ENCODE assay signal across 19 cellular contexts in genomic region chr17:30324723-30325122, GRCh38. TPM values are rescaled to one million over a fixed set of nuclear protein-coding genes. Genes with fewer than 3 reads are reported as not detected.
DNase-seq lines count a peak whose midpoint lies in the region; ATAC-seq, FAIRE-seq and TF ChIP-seq lines count a peak whose summit lies in the region.
"Had no signal": no experiment of that assay in that cellular context is flagged by ENCODE, and none has a peak within 500 bp of the region (broad histone marks: within the 10 kb centered on the region; RNA-seq: fewer than 3 reads in every experiment).

No MANE protein-coding gene starts in this region.

- TF ChIP-seq POLR2A in K562 (conservative IDR thresholded peaks at IDR 0.05) (no peak), heart left ventricle (IDR thresholded peaks at IDR 0.05) (no peak), esophagus muscularis mucosa (IDR thresholded peaks at IDR 0.05; ENCODE audit: low read depth) (no peak)

- H3K27ac Mint-ChIP-seq in CD4-positive, alpha-beta T cell = peak overlapping the region; percentile 88
- no peak overlapping the region for H3K27ac Mint-ChIP-seq in type B pancreatic cell
- H3K27ac Mint-ChIP-seq: H9 had no signal

- no peaks in the 10 kb centered on the region for H3K9me1 ChIP-seq in K562 (ENCODE audit: control insufficient read depth, insufficient read depth, low read length)

- H3K4me1 Mint-ChIP-seq in CD4-positive, alpha-beta T cell (ENCODE audit: low read depth) = peaks cover 61% of the 10 kb centered on the region
- H3K4me1 Mint-ChIP-seq in type B pancreatic cell (ENCODE audit: unreplicated experiment) = peaks cover 14% of the 10 kb centered on the region

- H3K27me3 ChIP-seq in CD4-positive, alpha-beta T cell (ENCODE audit: control insufficient read depth, insufficient read depth, low read length) = no peaks in the 10 kb centered on the region
- H3K27me3 ChIP-seq in OCI-LY1 (ENCODE audit: insufficient read depth, low read length) = no peaks in the 10 kb centered on the region
- peaks cover 0 to 4% of the 10 kb centered on the region in 2 experiments; a peak in 2 of 5 replicates for H3K27me3 ChIP-seq in K562 (ENCODE audit: control insufficient read depth in 2 of 2, insufficient read depth in 2 of 2, low read length in 2 of 2)
- no peaks in the 10 kb centered on the region; the same call in 1 of the 2 replicates for H3K27me3 ChIP-seq in GM23248 (replicated peaks; ENCODE audit: insufficient read depth)
- H3K27me3 ChIP-seq in heart left ventricle = peaks cover 0 to 8% (median 0%) of the 10 kb centered on the region in 9 donors
- H3K27me3 ChIP-seq in esophagus muscularis mucosa = no peaks in the 10 kb centered on the region

- CTCF ChIA-PET in CD4-positive, alpha-beta T cell (lab: Charles Lee) = interaction anchor here (1.1 to 2.5 kb wide), 2 partner anchors 12 to 152 kb away, joined by 3 to 19 read pairs; partner anchors contain the start of gene GOSR1
- CTCF ChIA-PET in K562 (lab: Yijun Ruan, JAX; ENCODE audit: low intra/inter-chr PET ratio) = no interaction called here

- whole genome bisulfite sequencing in K562 (ENCODE audit: insufficient coverage, low coverage, missing lambda C conversion rate) = 3% methylated on average over 7 of the region's 7 CpGs
- WGBS in GM23248 (ENCODE audit: low coverage in 1 of 2, low lambda C conversion rate in 2 of 2, missing lambda C conversion rate in 2 of 2), 2 experiments = 77 to 79% methylated on average over 7 of the region's 7 CpGs
- 79 to 84% (median 80%) methylated on average over 7 of the region's 7 CpGs for WGBS in heart left ventricle, 4 donors
- 85% methylated on average over 7 of the region's 7 CpGs for WGBS in esophagus muscularis mucosa

- no peak for TF ChIP-seq RAD21 in K562 (CRISPR knock-in tag; conservative IDR thresholded peaks at IDR 0.05 in 1 of 2, IDR thresholded peaks at IDR 0.05 in 1 of 2)

- H3K4me3 Mint-ChIP-seq in CD4-positive, alpha-beta T cell = no peak overlapping the region
- H3K4me3 Mint-ChIP-seq in type B pancreatic cell = no peak overlapping the region
- H3K4me3 Mint-ChIP-seq: CD8-positive, alpha-beta T cell; H9 had no signal

- no peaks in the 10 kb centered on the region for H4K20me1 ChIP-seq in OCI-LY1 (ENCODE audit: insufficient read depth, low read length)
- H4K20me1 ChIP-seq in K562 (replicated peaks; ENCODE audit: control insufficient read depth, insufficient read depth, low read length) = no peaks in the 10 kb centered on the region
- H4K20me1 ChIP-seq in GM23248 (ENCODE audit: insufficient read depth) = no peaks in the 10 kb centered on the region

- intact Hi-C loops in CD4-positive, alpha-beta T cell (cut with DNase I, micrococcal nuclease) = no loop called here
- intact Hi-C loops in K562 (cut with micrococcal nuclease) (no loop called here), heart left ventricle (cut with DNase I) (no loop called here), esophagus muscularis mucosa (cut with DNase I) (no loop called here)

- in situ Hi-C loops in K562 (cut with MboI) (loop anchor here (25.0 kb wide), 1 partner anchor 388 kb away; no protein-coding TSS in a partner anchor), GM23248 (cut with MboI) (no loop called here)

- TF ChIP-seq CTCF in CD4-positive, alpha-beta T cell (IDR thresholded peaks at IDR 0.05) = no peak
- TF ChIP-seq CTCF in OCI-LY1 (IDR thresholded peaks at IDR 0.05; ENCODE audit: low read length) (no peak), K562 (IDR thresholded peaks at IDR 0.05 in 2 of 3, conservative IDR thresholded peaks at IDR 0.05 in 1 of 3; ENCODE audit: insufficient read depth in 2 of 3, low read depth in 1 of 3, low read length in 3 of 3) (no peak), type B pancreatic cell (conservative IDR thresholded peaks at IDR 0.05) (no peak), heart left ventricle (IDR thresholded peaks at IDR 0.05) (no peak), esophagus muscularis mucosa (IDR thresholded peaks at IDR 0.05) (no peak)

- H3K27ac ChIP-seq in CD4-positive, alpha-beta T cell (ENCODE audit: low read depth, low read length) = peak overlapping the region; percentile 51
- peak overlapping the region; percentile 97 for H3K27ac ChIP-seq in OCI-LY1 (ENCODE audit: low read depth, low read length, poor library complexity, severe bottlenecking)
- H3K27ac ChIP-seq in K562 (ENCODE audit: extremely low read depth, low read depth, low read length) = no peak overlapping the region
- H3K27ac ChIP-seq in GM23248 = no peak overlapping the region
- no peak overlapping the region for H3K27ac ChIP-seq in heart left ventricle
- no peak overlapping the region for H3K27ac ChIP-seq in esophagus muscularis mucosa (replicated peaks in 1 of 4)
- H3K27ac ChIP-seq: HL-60 had no signal

- no peaks in the 10 kb centered on the region for H3F3A ChIP-seq in OCI-LY1 (ENCODE audit: insufficient read depth, low read length)
- no peaks in the 10 kb centered on the region for H3F3A ChIP-seq in GM23248 (ENCODE audit: insufficient read depth)

- POLR2A ChIA-PET in CD4-positive, alpha-beta T cell (lab: Charles Lee) = interaction anchor here (0.6 to 3.4 kb wide), 3 partner anchors 11 to 190 kb away, joined by 3 to 38 read pairs (median 3); no protein-coding TSS in a partner anchor
- POLR2A ChIA-PET in K562 (lab: Yijun Ruan, JAX) = interaction anchor here (0.6 to 1.1 kb wide), 2 partner anchors 9 to 30 kb away, joined by 3 read pairs; no protein-coding TSS in a partner anchor

- TF ChIP-seq EP300 in K562 (IDR thresholded peaks at IDR 0.05; ENCODE audit: low read length) (no peak), esophagus muscularis mucosa (IDR thresholded peaks at IDR 0.05) (no peak)

- H3K4me2 ChIP-seq in OCI-LY1 (ENCODE audit: low read length) (peak overlapping the region; percentile 57), K562 (ENCODE audit: insufficient read depth, low read length) (no peak overlapping the region), GM23248 (ENCODE audit: unreplicated experiment) (no peak overlapping the region)

- no peaks in the 10 kb centered on the region for H3K9me3 Mint-ChIP-seq in CD4-positive, alpha-beta T cell
- no peaks in the 10 kb centered on the region for H3K9me3 Mint-ChIP-seq in type B pancreatic cell
- H3K9me3 Mint-ChIP-seq: CD8-positive, alpha-beta T cell; H9 had no signal

- BruUV-seq in K562 (replicated peaks; lab: Mats Ljungman, UMichigan) = no TSS peak

- no peaks in the 10 kb centered on the region for H3K27me3 Mint-ChIP-seq in CD4-positive, alpha-beta T cell
- peaks cover 25% of the 10 kb centered on the region for H3K27me3 Mint-ChIP-seq in type B pancreatic cell

- H3K79me2 ChIP-seq in OCI-LY1 (ENCODE audit: insufficient read depth, low read length) (no peaks in the 10 kb centered on the region), K562 (ENCODE audit: control insufficient read depth, insufficient read depth, low read length) (no peaks in the 10 kb centered on the region), GM23248 (ENCODE audit: insufficient read depth) (no peaks in the 10 kb centered on the region)

- peak overlapping the region; percentile 53; the same call in 1 of the 2 replicates for H3K9ac ChIP-seq in OCI-LY1 (ENCODE audit: low read length)
- H3K9ac ChIP-seq in K562 (ENCODE audit: insufficient read depth in 1 of 2, low read depth in 2 of 2, low read length in 2 of 2) = no peak overlapping the region
- H3K9ac ChIP-seq in GM23248 = no peak overlapping the region

- H3K4me1 ChIP-seq in OCI-LY1 (ENCODE audit: insufficient read depth, low read length, severe bottlenecking) = peaks cover 71% of the 10 kb centered on the region
- peaks cover 0 to 17% of the 10 kb centered on the region in 2 experiments; a peak in 3 of 5 replicates for H3K4me1 ChIP-seq in K562 (replicated peaks in 1 of 2; ENCODE audit: control insufficient read depth in 2 of 2, insufficient read depth in 2 of 2, low read length in 2 of 2)
- no peaks in the 10 kb centered on the region for H3K4me1 ChIP-seq in GM23248 (ENCODE audit: insufficient read depth)
- peaks cover 0 to 25% (median 0%) of the 10 kb centered on the region in 12 donors for H3K4me1 ChIP-seq in heart left ventricle
- peaks cover 0 to 11% (median 8%) of the 10 kb centered on the region in 4 donors for H3K4me1 ChIP-seq in esophagus muscularis mucosa
- H3K4me1 ChIP-seq: Caco-2 had no signal

- no peaks in the 10 kb centered on the region for H3K9me3 ChIP-seq in CD4-positive, alpha-beta T cell (ENCODE audit: control insufficient read depth, low read length)
- H3K9me3 ChIP-seq in OCI-LY1 (ENCODE audit: low read length) (no peaks in the 10 kb centered on the region), K562 (replicated peaks; ENCODE audit: control insufficient read depth, insufficient read depth, low read depth, low read length) (no peaks in the 10 kb centered on the region), GM23248 (ENCODE audit: low read depth) (no peaks in the 10 kb centered on the region), heart left ventricle (no peaks in the 10 kb centered on the region), esophagus muscularis mucosa (no peaks in the 10 kb centered on the region)
- H3K9me3 ChIP-seq: Caco-2 had no signal

- H3K4me3 ChIP-seq in OCI-LY1 (ENCODE audit: low read depth, low read length, poor library complexity, severe bottlenecking) = peak overlapping the region; percentile 34
- H3K4me3 ChIP-seq in K562 = no peak overlapping the region
- no peak overlapping the region for H3K4me3 ChIP-seq in GM23248
- no peak overlapping the region for H3K4me3 ChIP-seq in heart left ventricle
- no peak overlapping the region for H3K4me3 ChIP-seq in esophagus muscularis mucosa

- FAIRE-seq in GM18507 (lab: Jason Lieb, UNC) (peak; percentile 24), K562 (lab: Jason Lieb, UNC) (no peak)

- no peak for DNase-seq in CD4-positive, alpha-beta T cell
- no peak for DNase-seq in GM18507 (ENCODE audit: extremely low spot score, insufficient read length, low read depth)
- no peak for DNase-seq in K562 (ENCODE audit: extremely low read depth in 1 of 4, low spot score in 3 of 4)
- no peak for DNase-seq in GM23248
- no peak for DNase-seq in type B pancreatic cell (ENCODE audit: extremely low spot score, unreplicated experiment)
- DNase-seq in heart left ventricle = no peak
- DNase-seq in esophagus muscularis mucosa (ENCODE audit: extremely low spot score) = no peak
- DNase-seq: ACHN; C1 segment of cervical spinal cord; Caco-2; CD8-positive, alpha-beta T cell; DND-41; GDM1; GOT3; H9; KBM-7 had no signal

- no peak for ATAC-seq in CD4-positive, alpha-beta T cell (ENCODE audit: poor library complexity)
- ATAC-seq in K562 (no peak), heart left ventricle (no peak)

- H3K9me2 ChIP-seq in OCI-LY1 (ENCODE audit: low read depth, low read length) = no peaks in the 10 kb centered on the region
- H3K9me2 ChIP-seq in GM23248 (ENCODE audit: insufficient read depth) = no peaks in the 10 kb centered on the region

- no peaks in the 10 kb centered on the region for H3K36me3 Mint-ChIP-seq in CD4-positive, alpha-beta T cell (ENCODE audit: low read depth)
- no peaks in the 10 kb centered on the region for H3K36me3 Mint-ChIP-seq in type B pancreatic cell
- H3K36me3 Mint-ChIP-seq: CD8-positive, alpha-beta T cell had no signal

- H2AFZ ChIP-seq in OCI-LY1 (ENCODE audit: low read length) (no peak overlapping the region), K562 (ENCODE audit: low read depth, low read length) (peak overlapping the region; percentile 28; the same call in 1 of the 2 replicates), GM23248 (no peak overlapping the region)

- H3K36me3 ChIP-seq in OCI-LY1 (ENCODE audit: insufficient read depth, low read length) (no peaks in the 10 kb centered on the region), K562 (ENCODE audit: control insufficient read depth, insufficient read depth, low read length) (no peaks in the 10 kb centered on the region), GM23248 (ENCODE audit: low read depth) (no peaks in the 10 kb centered on the region), heart left ventricle (no peaks in the 10 kb centered on the region), esophagus muscularis mucosa (no peaks in the 10 kb centered on the region)

RNA-seq across cellular contexts. Expression of gene TMIGD1, which starts 9.1 kb away (rescaled TPM):
- total RNA-seq in CD4-positive, alpha-beta T cell = not detected
- total RNA-seq in K562 (2011; cell fraction: chromatin; rRNA removed; ENCODE audit: low replicate concordance) = not detected in 2 replicates
- total RNA-seq in K562 (2011; cell fraction: nucleolus; rRNA removed) = not detected in 2 replicates
- not detected in 2 replicates for total RNA-seq in K562 (2011; cell fraction: nucleoplasm; rRNA removed)
- not detected in 2 replicates for total RNA-seq in K562 (2014; rRNA removed)
- not detected in 2 replicates for total RNA-seq in K562 (2014; rRNA removed; fragmentation: Illumina TruSeq; extraction: Trizol)
- total RNA-seq in K562 (2015; rRNA removed; fragmentation: Illumina TruSeq; extraction: Trizol) = not detected in 2 replicates
- not detected in 2 replicates for total RNA-seq in K562 (2021)
- polyA plus RNA-seq in K562 (2011; rRNA removed) = not detected in 2 replicates
- polyA plus RNA-seq in K562 (2011; cell fraction: cytosol; rRNA removed) = not detected in 2 replicates
- polyA plus RNA-seq in K562 (2011; cell fraction: nucleus; rRNA removed) = not detected in 2 replicates
- polyA plus RNA-seq in K562 (2012) = not detected in 2 replicates
- polyA plus RNA-seq in K562 (2014; fragmentation: Illumina TruSeq; extraction: Trizol) = not detected in 2 replicates
- not detected for polyA plus RNA-seq in K562 (2014; fragmentation: Nextera tagmentation; extraction: Ambion mirVana)
- not detected in 2 replicates for polyA plus RNA-seq in K562 (2014; rRNA removed)
- polyA minus RNA-seq in K562 (2011; rRNA and poly(A)+ RNA removed) = not detected in 2 replicates
- polyA minus RNA-seq in K562 (2011; cell fraction: cytosol; rRNA and poly(A)+ RNA removed) = not detected in 2 replicates
- not detected in 2 replicates for polyA minus RNA-seq in K562 (2011; cell fraction: nucleus; rRNA and poly(A)+ RNA removed)
- total RNA-seq in GM23248 (2014; rRNA removed; shearing (Covaris generic)) = not detected in 2 replicates
- polyA plus RNA-seq in GM23248 (2016; fragmentation: Nextera tagmentation; extraction: Ambion mirVana) = not detected in 2 replicates
- total RNA-seq in type B pancreatic cell (ENCODE audit: low replicate concordance) = 0.24 TPM in 1 of 2 replicates, not detected in the other
- not detected for total RNA-seq in heart left ventricle
- not detected for polyA plus RNA-seq in heart left ventricle
- under 1 TPM in 1 of 4 donors, not detected in 3; 0.29 TPM for total RNA-seq in esophagus muscularis mucosa
- total RNA-seq: A172; Caco-2; CD8-positive, alpha-beta T cell; H9 had no signal

RNA-seq across cellular contexts. Expression of gene BLMH, which starts 33.0 kb away (rescaled TPM):
- 10 to 100 TPM; 32.9 to 36.5 TPM for total RNA-seq in CD4-positive, alpha-beta T cell
- total RNA-seq in K562 (2011; cell fraction: chromatin; rRNA removed; ENCODE audit: low replicate concordance) = 72.7 and 152 TPM in 2 replicates
- 40.2 and 50.1 TPM in 2 replicates for total RNA-seq in K562 (2011; cell fraction: nucleolus; rRNA removed)
- 84.8 and 99.5 TPM in 2 replicates for total RNA-seq in K562 (2011; cell fraction: nucleoplasm; rRNA removed)
- total RNA-seq in K562 (2014; rRNA removed) (54.9 and 61.5 TPM in 2 replicates), K562 (2014; rRNA removed; fragmentation: Illumina TruSeq; extraction: Trizol) (103 and 110 TPM in 2 replicates), K562 (2015; rRNA removed; fragmentation: Illumina TruSeq; extraction: Trizol) (75.8 and 78.7 TPM in 2 replicates), K562 (2021) (106 and 118 TPM in 2 replicates), type B pancreatic cell (ENCODE audit: low replicate concordance) (28.3 and 58.2 TPM in 2 replicates), heart left ventricle (10 to 100 TPM; 11.1 to 26.2 (median 15.4) TPM), esophagus muscularis mucosa (10 to 100 TPM; 16.6 to 22.4 (median 20.8) TPM)
- polyA plus RNA-seq in K562 (2011; rRNA removed) (21.3 and 45.3 TPM in 2 replicates), K562 (2014; fragmentation: Illumina TruSeq; extraction: Trizol) (103 and 113 TPM in 2 replicates), K562 (2014; fragmentation: Nextera tagmentation; extraction: Ambion mirVana) (10 to 100 TPM; 26.0 to 38.7 TPM), K562 (2014; rRNA removed) (67.3 and 69.7 TPM in 2 replicates), GM23248 (2016; fragmentation: Nextera tagmentation; extraction: Ambion mirVana) (22.4 and 22.9 TPM in 2 replicates), heart left ventricle (10 to 100 TPM in 1 of 2 donors, 1 to 10 TPM in 1; 5.3 to 22.1 TPM)
- 18.2 and 21.3 TPM in 2 replicates for polyA plus RNA-seq in K562 (2011; cell fraction: cytosol; rRNA removed)
- polyA plus RNA-seq in K562 (2011; cell fraction: nucleus; rRNA removed) = 28.2 and 35.4 TPM in 2 replicates
- polyA plus RNA-seq in K562 (2012) = 64.1 and 83.7 TPM in 2 replicates
- 40.0 and 65.9 TPM in 2 replicates for polyA minus RNA-seq in K562 (2011; rRNA and poly(A)+ RNA removed)
- polyA minus RNA-seq in K562 (2011; cell fraction: cytosol; rRNA and poly(A)+ RNA removed) = 23.3 and 36.8 TPM in 2 replicates
- 30.9 and 33.9 TPM in 2 replicates for polyA minus RNA-seq in K562 (2011; cell fraction: nucleus; rRNA and poly(A)+ RNA removed)
- total RNA-seq in GM23248 (2014; rRNA removed; shearing (Covaris generic)) = 17.3 and 18.8 TPM in 2 replicates

RNA-seq across cellular contexts. Expression of gene CPD, which starts 54.0 kb away (rescaled TPM):
- 10 to 100 TPM; 26.2 to 30.7 TPM for total RNA-seq in CD4-positive, alpha-beta T cell
- total RNA-seq in K562 (2011; cell fraction: chromatin; rRNA removed; ENCODE audit: low replicate concordance) = 55.4 and 75.5 TPM in 2 replicates
- total RNA-seq in K562 (2011; cell fraction: nucleolus; rRNA removed) = 32.4 and 50.1 TPM in 2 replicates
- 56.6 and 61.7 TPM in 2 replicates for total RNA-seq in K562 (2011; cell fraction: nucleoplasm; rRNA removed)
- total RNA-seq in K562 (2014; rRNA removed) (16.2 and 22.4 TPM in 2 replicates), K562 (2014; rRNA removed; fragmentation: Illumina TruSeq; extraction: Trizol) (21.9 and 26.1 TPM in 2 replicates), K562 (2015; rRNA removed; fragmentation: Illumina TruSeq; extraction: Trizol) (20.8 and 21.7 TPM in 2 replicates), K562 (2021) (21.3 and 24.4 TPM in 2 replicates), type B pancreatic cell (ENCODE audit: low replicate concordance) (56.2 and 71.2 TPM in 2 replicates), heart left ventricle (10 to 100 TPM; 18.9 to 54.2 (median 31.8) TPM), esophagus muscularis mucosa (100 to 1,000 TPM in 2 of 4 donors, 10 to 100 TPM in 2; 67.0 to 141 (median 95.1) TPM)
- polyA plus RNA-seq in K562 (2011; rRNA removed) (11.2 and 20.4 TPM in 2 replicates), K562 (2014; fragmentation: Illumina TruSeq; extraction: Trizol) (16.4 and 16.7 TPM in 2 replicates), K562 (2014; fragmentation: Nextera tagmentation; extraction: Ambion mirVana) (1 to 10 TPM; 4.5 to 4.9 TPM), K562 (2014; rRNA removed) (6.9 and 8.6 TPM in 2 replicates), GM23248 (2016; fragmentation: Nextera tagmentation; extraction: Ambion mirVana) (24.6 and 28.0 TPM in 2 replicates), heart left ventricle (10 to 100 TPM in 1 of 2 donors, 1 to 10 TPM in 1; 3.6 to 36.7 TPM)
- polyA plus RNA-seq in K562 (2011; cell fraction: cytosol; rRNA removed) = 3.8 and 5.1 TPM in 2 replicates
- 8.6 and 9.4 TPM in 2 replicates for polyA plus RNA-seq in K562 (2011; cell fraction: nucleus; rRNA removed)
- 10.9 and 17.2 TPM in 2 replicates for polyA plus RNA-seq in K562 (2012)
- 55.2 and 66.7 TPM in 2 replicates for polyA minus RNA-seq in K562 (2011; rRNA and poly(A)+ RNA removed)
- 23.1 and 45.0 TPM in 2 replicates for polyA minus RNA-seq in K562 (2011; cell fraction: cytosol; rRNA and poly(A)+ RNA removed)
- 9.0 and 13.3 TPM in 2 replicates for polyA minus RNA-seq in K562 (2011; cell fraction: nucleus; rRNA and poly(A)+ RNA removed)
- 82.5 and 121 TPM in 2 replicates for total RNA-seq in GM23248 (2014; rRNA removed; shearing (Covaris generic))

Comparison
In these comparisons a context has a peak if more than half of its experiments do, and no peak if none do; other contexts are left out.
1. H3K27ac ChIP-seq: peak in CD4-positive, alpha-beta T cell (single experiment) and OCI-LY1 (single experiment); none in K562 (single experiment), GM23248 (single experiment), heart left ventricle (0 of 12) and esophagus muscularis mucosa (0 of 4).